In genomic region chr3:70849911-70850699, GRCh38 we compare ENCODE assay signal across 11 cellular contexts.
DNase-seq lines count a peak whose midpoint lies in the region; ATAC-seq lines count a peak whose summit lies in the region.
"Had no signal": no experiment of that assay in that cellular context is flagged by ENCODE, and none has a peak within 500 bp of the region (broad histone marks: within the 10 kb centered on the region; RNA-seq: fewer than 3 reads in every experiment).

No MANE protein-coding gene starts in this region.

- no peaks in the 10 kb centered on the region for H3K9me3 ChIP-seq in adipocyte (ENCODE audit: control insufficient read depth, low read length)
- H3K9me3 ChIP-seq in stomach smooth muscle (ENCODE audit: control insufficient read depth in 2 of 2, low read length in 2 of 2): no peaks in the 10 kb centered on the region

- no peaks in the 10 kb centered on the region for H3K36me3 ChIP-seq in adipocyte (ENCODE audit: control insufficient read depth, insufficient read depth, low read length, severe bottlenecking)
- no peaks in the 10 kb centered on the region for H3K36me3 ChIP-seq in stomach smooth muscle (ENCODE audit: control insufficient read depth in 2 of 2, insufficient read depth in 2 of 2, low read length in 2 of 2)

- peaks cover 36% of the 10 kb centered on the region for H3K4me1 ChIP-seq in adipocyte (ENCODE audit: control insufficient read depth, insufficient read depth, low read length)
- peaks cover 28% of the 10 kb centered on the region for H3K4me1 ChIP-seq in stomach smooth muscle (ENCODE audit: control insufficient read depth, insufficient read depth, low read length)

- H3K27me3 ChIP-seq in adipocyte (replicated peaks; ENCODE audit: control insufficient read depth, insufficient read depth, low read length) (no peaks in the 10 kb centered on the region), stomach smooth muscle (ENCODE audit: control insufficient read depth in 1 of 2, insufficient read depth in 2 of 2, low read length in 2 of 2) (no peaks in the 10 kb centered on the region)

- H3K4me3 ChIP-seq in adipocyte (ENCODE audit: low read length) (no peak overlapping the region), stomach smooth muscle (ENCODE audit: low read length in 2 of 2) (no peak overlapping the region)

- DNase-seq in DMS153 treated with DMSO at 0.1 percent for 48 hours (lab: John Stamatoyannopoulos, UW; ENCODE audit: unreplicated experiment) (peak; percentile 1), DMS153 (lab: John Stamatoyannopoulos, UW) (no peak), adipocyte (ENCODE audit: low read depth) (peak; percentile 88), left ventricle myocardium superior (no peak), iPS-NIHi11 (ENCODE audit: low spot score) (no peak)
- no peak for DNase-seq in activated naive CD4-positive, alpha-beta T cell treated with Interleukin-2 at 50 U/mL for 16 hours
- DNase-seq: naive B cell, NCI-H187 had no signal

- intact Hi-C loops in left ventricle myocardium superior (cut with micrococcal nuclease): no loop called here

- peak overlapping the region; percentile 52 for H3K9ac ChIP-seq in adipocyte (ENCODE audit: low read length)
- no peak overlapping the region for H3K9ac ChIP-seq in stomach smooth muscle (ENCODE audit: low read length in 2 of 2)

- ATAC-seq in left ventricle myocardium superior (peak; percentile 76), GM18520 (IDR thresholded peaks at IDR 0.05; ENCODE audit: unreplicated experiment) (no peak)

- peak overlapping the region; percentile 49 for H3K27ac ChIP-seq in stomach smooth muscle (ENCODE audit: low read length)
- H3K27ac ChIP-seq: 22Rv1 had no signal

Comparison
In these comparisons a context has a peak if more than half of its experiments do, and no peak if none do; other contexts are left out.
1. DNase-seq: peak in DMS153 treated with DMSO at 0.1 percent for 48 hours (single experiment) and adipocyte (single experiment); none in DMS153 (single experiment), left ventricle myocardium superior (single experiment), activated naive CD4-positive, alpha-beta T cell treated with Interleukin-2 at 50 U/mL for 16 hours (single experiment) and iPS-NIHi11 (single experiment).